ENCODE assay signal across 19 cellular contexts in genomic region chr17:80668375-80669149, GRCh38.
DNase-seq lines count a peak whose midpoint lies in the region; ATAC-seq and TF ChIP-seq lines count a peak whose summit lies in the region.
"Had no signal": no experiment of that assay in that cellular context is flagged by ENCODE, and none has a peak within 500 bp of the region (broad histone marks: within the 10 kb centered on the region; RNA-seq: fewer than 3 reads in every experiment).

No MANE protein-coding gene starts in this region.

- H3K4me3 Mint-ChIP-seq in activated naive CD4-positive, alpha-beta T cell treated with anti-CD3 and anti-CD28 coated beads, Interleukin-2, amount 10 ng/mL, durations not matched to agents 7 days and 5 days: no peak overlapping the region
- H3K4me3 Mint-ChIP-seq in T-helper 17 cell: no peak overlapping the region
- H3K4me3 Mint-ChIP-seq in stimulated activated naive CD8-positive, alpha-beta T cell treated with anti-CD3 and anti-CD28 coated beads, Interleukin-15, amount 100 ng/mL, for 72 hours: peak overlapping the region; percentile 25 to 69
- H3K4me3 Mint-ChIP-seq: neural crest cell had no signal

- ATAC-seq in T-helper 17 cell (no peak), left colon (no peak)
- no peak for ATAC-seq in stimulated activated naive CD8-positive, alpha-beta T cell treated with anti-CD3 and anti-CD28 coated beads, Interleukin-15, amount 100 ng/mL, for 72 hours
- ATAC-seq: left lung had no signal

- peak overlapping the region; percentile 12 for H3K27ac ChIP-seq in effector memory CD4-positive, alpha-beta T cell (ENCODE audit: insufficient read depth, low read length, poor library complexity, severe bottlenecking)
- no peak overlapping the region for H3K27ac ChIP-seq in ovary
- H3K27ac ChIP-seq: left lung, VCaP had no signal

- TF ChIP-seq CTCF in ovary (IDR thresholded peaks at IDR 0.05): no peak

- intact Hi-C loops in ovary (cut with DNase I): no loop called here
- intact Hi-C loops in left colon (cut with DNase I, micrococcal nuclease): no loop called here

- no peak overlapping the region for H3K4me3 ChIP-seq in effector memory CD4-positive, alpha-beta T cell (ENCODE audit: insufficient read depth, low read depth, low read length, poor library complexity, severe bottlenecking)
- H3K4me3 ChIP-seq in ovary: no peak overlapping the region
- H3K4me3 ChIP-seq: left lung had no signal

- H3K36me3 Mint-ChIP-seq in activated naive CD4-positive, alpha-beta T cell treated with anti-CD3 and anti-CD28 coated beads, Interleukin-2, amount 10 ng/mL, durations not matched to agents 7 days and 5 days: peaks cover 43% of the 10 kb centered on the region
- peaks cover 5% of the 10 kb centered on the region for H3K36me3 Mint-ChIP-seq in T-helper 17 cell (ENCODE audit: low read depth)

- H3K27ac Mint-ChIP-seq in activated naive CD4-positive, alpha-beta T cell treated with anti-CD3 and anti-CD28 coated beads, Interleukin-2, amount 10 ng/mL, durations not matched to agents 7 days and 5 days: peak overlapping the region; percentile 88
- H3K27ac Mint-ChIP-seq in T-helper 17 cell: peak overlapping the region; percentile 67
- peak overlapping the region; percentile 51 to 80 for H3K27ac Mint-ChIP-seq in stimulated activated naive CD8-positive, alpha-beta T cell treated with anti-CD3 and anti-CD28 coated beads, Interleukin-15, amount 100 ng/mL, for 72 hours

- TF ChIP-seq POLR2A in ovary (IDR thresholded peaks at IDR 0.05): no peak

- CTCF ChIA-PET in activated naive CD4-positive, alpha-beta T cell treated with anti-CD3 and anti-CD28 coated beads, Interleukin-2, amount 10 ng/mL, durations not matched to agents 7 days and 5 days (lab: Charles Lee): no interaction called here

- no peak for TF ChIP-seq EP300 in ovary (IDR thresholded peaks at IDR 0.05)

- H3K9me3 ChIP-seq in T-helper 17 cell (ENCODE audit: control insufficient read depth, low read length, poor library complexity, severe bottlenecking) (no peaks in the 10 kb centered on the region), ovary (no peaks in the 10 kb centered on the region)
- no peaks in the 10 kb centered on the region for H3K9me3 ChIP-seq in effector memory CD4-positive, alpha-beta T cell (ENCODE audit: control insufficient read depth, low read length)
- H3K9me3 ChIP-seq: left lung had no signal

- peaks cover 52% of the 10 kb centered on the region for H3K4me1 ChIP-seq in effector memory CD4-positive, alpha-beta T cell (ENCODE audit: control insufficient read depth, insufficient read depth, low read length, poor library complexity, severe bottlenecking)
- H3K4me1 ChIP-seq in ovary (ENCODE audit: insufficient read depth): peaks cover 9% of the 10 kb centered on the region

- no peaks in the 10 kb centered on the region for H3K27me3 ChIP-seq in effector memory CD4-positive, alpha-beta T cell (replicated peaks; ENCODE audit: control insufficient read depth, insufficient read depth, low read length, poor library complexity, severe bottlenecking)
- no peaks in the 10 kb centered on the region for H3K27me3 ChIP-seq in ovary
- H3K27me3 ChIP-seq: left lung had no signal

- no peak for DNase-seq in activated naive CD4-positive, alpha-beta T cell treated with anti-CD3 and anti-CD28 coated beads, Interleukin-2, amount 10 ng/mL, durations not matched to agents 7 days and 5 days
- DNase-seq in activated naive CD4-positive, alpha-beta T cell (lab: John Stamatoyannopoulos, UW): no peak
- no peak for DNase-seq in T-helper 17 cell
- DNase-seq in effector memory CD4-positive, alpha-beta T cell: no peak
- no peak for DNase-seq in stimulated activated naive CD8-positive, alpha-beta T cell treated with anti-CD3 and anti-CD28 coated beads, Interleukin-15, amount 100 ng/mL, for 72 hours
- no peak for DNase-seq in ovary
- no peak for DNase-seq in left colon
- DNase-seq in NCI-H774 (lab: John Stamatoyannopoulos, UW): no peak
- DNase-seq: activated gamma-delta T cell; Caco-2; KG1; left lung; midbrain; NCI-H1092 treated with DMSO at 0.1 percent for 48 hours; NCI-H510A treated with DMSO at 0.1 percent for 48 hours; Right ventricle myocardium superior; stimulated activated CD8-positive, alpha-beta memory T cell treated with anti-CD3 and anti-CD28 coated beads, Interleukin-4, amount 100 ng/mL, for 48 hours had no signal

- peaks cover 2% of the 10 kb centered on the region for H3K9me3 Mint-ChIP-seq in activated naive CD4-positive, alpha-beta T cell treated with anti-CD3 and anti-CD28 coated beads, Interleukin-2, amount 10 ng/mL, durations not matched to agents 7 days and 5 days
- H3K9me3 Mint-ChIP-seq in stimulated activated naive CD8-positive, alpha-beta T cell treated with anti-CD3 and anti-CD28 coated beads, Interleukin-15, amount 100 ng/mL, for 72 hours: no peaks in the 10 kb centered on the region
- H3K9me3 Mint-ChIP-seq: neural crest cell had no signal

- H3K27me3 Mint-ChIP-seq in activated naive CD4-positive, alpha-beta T cell treated with anti-CD3 and anti-CD28 coated beads, Interleukin-2, amount 10 ng/mL, durations not matched to agents 7 days and 5 days: no peaks in the 10 kb centered on the region
- H3K27me3 Mint-ChIP-seq in T-helper 17 cell: no peaks in the 10 kb centered on the region
- no peaks in the 10 kb centered on the region for H3K27me3 Mint-ChIP-seq in stimulated activated naive CD8-positive, alpha-beta T cell treated with anti-CD3 and anti-CD28 coated beads, Interleukin-15, amount 100 ng/mL, for 72 hours

- no peaks in the 10 kb centered on the region for H3K36me3 ChIP-seq in effector memory CD4-positive, alpha-beta T cell (ENCODE audit: control insufficient read depth, insufficient read depth, low read length)
- H3K36me3 ChIP-seq in ovary: no peaks in the 10 kb centered on the region
- H3K36me3 ChIP-seq: left lung had no signal

- peaks cover 95% of the 10 kb centered on the region for H3K4me1 Mint-ChIP-seq in activated naive CD4-positive, alpha-beta T cell treated with anti-CD3 and anti-CD28 coated beads, Interleukin-2, amount 10 ng/mL, durations not matched to agents 7 days and 5 days
- peaks cover 62% of the 10 kb centered on the region for H3K4me1 Mint-ChIP-seq in T-helper 17 cell
- peaks cover 91% of the 10 kb centered on the region for H3K4me1 Mint-ChIP-seq in stimulated activated naive CD8-positive, alpha-beta T cell treated with anti-CD3 and anti-CD28 coated beads, Interleukin-15, amount 100 ng/mL, for 72 hours

- WGBS in ovary, 3 donors: 90 to 96% (median 93%) methylated on average over 20 of the region's 20 CpGs

Comparison
In these comparisons a context has a peak if more than half of its experiments do, and no peak if none do; other contexts are left out.
1. H3K4me3 Mint-ChIP-seq: peak in stimulated activated naive CD8-positive, alpha-beta T cell treated with anti-CD3 and anti-CD28 coated beads, Interleukin-15, amount 100 ng/mL, for 72 hours (2 of 2); none in activated naive CD4-positive, alpha-beta T cell treated with anti-CD3 and anti-CD28 coated beads, Interleukin-2, amount 10 ng/mL, durations not matched to agents 7 days and 5 days (single experiment) and T-helper 17 cell (single experiment).
2. Peak in every context shown above with its lines, with median percentiles within 50 percentile points of each other: H3K27ac Mint-ChIP-seq.